In genomic region chr1:207752456-207753132, GRCh38 we compare ENCODE assay signal across 1 cellular context.
TF ChIP-seq lines count a peak whose summit lies in the region.

No MANE protein-coding gene starts in this region.

TF ChIP-seq in HepG2, 621 proteins besides CTCF, POLR2A, EP300 and RAD21 (continued from another document and continues in another):
- TF ChIP-seq KIAA2018 (CRISPR knock-in tag; IDR thresholded peaks at IDR 0.05; ENCODE audit: borderline replicate concordance) (no peak), ZNF556 (CRISPR knock-in tag; IDR thresholded peaks at IDR 0.05; ENCODE audit: borderline replicate concordance) (no peak), HIVEP1 (CRISPR knock-in tag; IDR thresholded peaks at IDR 0.05) (no peak), ZFY (CRISPR knock-in tag; IDR thresholded peaks at IDR 0.05) (peak; percentile 84), HCFC1 (IDR thresholded peaks at IDR 0.05; ENCODE audit: low read depth, low read length) (no peak), ZNF570 (CRISPR knock-in tag; IDR thresholded peaks at IDR 0.05; ENCODE audit: borderline replicate concordance) (no peak), NCOA5 (CRISPR knock-in tag; IDR thresholded peaks at IDR 0.05) (no peak), MTF2 (CRISPR knock-in tag; IDR thresholded peaks at IDR 0.05; ENCODE audit: borderline replicate concordance) (no peak), ZNF569 (CRISPR knock-in tag; IDR thresholded peaks at IDR 0.05; ENCODE audit: borderline replicate concordance) (no peak), SP1 (IDR thresholded peaks at IDR 0.05) (no peak), SP1 (CRISPR knock-in tag; IDR thresholded peaks at IDR 0.05) (no peak), SCMH1 (CRISPR knock-in tag; IDR thresholded peaks at IDR 0.05; ENCODE audit: borderline replicate concordance) (no peak), GFI1 (CRISPR knock-in tag; IDR thresholded peaks at IDR 0.05; ENCODE audit: borderline replicate concordance) (peak; percentile 68), NCOA2 (CRISPR knock-in tag; IDR thresholded peaks at IDR 0.05) (no peak), PAWR (CRISPR knock-in tag; IDR thresholded peaks at IDR 0.05; ENCODE audit: borderline replicate concordance) (no peak), HMG20A (CRISPR knock-in tag; IDR thresholded peaks at IDR 0.05; ENCODE audit: borderline replicate concordance) (no peak), ZNF770 (CRISPR knock-in tag; IDR thresholded peaks at IDR 0.05) (no peak), IKZF4 (CRISPR knock-in tag; IDR thresholded peaks at IDR 0.05; ENCODE audit: borderline replicate concordance, low read depth, not compliant biosample characterization) (no peak), ZNF639 (CRISPR knock-in tag; conservative IDR thresholded peaks at IDR 0.05) (no peak), ARNTL (CRISPR knock-in tag; IDR thresholded peaks at IDR 0.05) (0 out of 2 replicates have a peak, but pooled peaks have one; percentile 55), U2AF1 (optimal IDR thresholded peaks at IDR 0.05; ENCODE audit: low read depth, low read length) (no peak), ZBTB7B (CRISPR knock-in tag; IDR thresholded peaks at IDR 0.05) (no peak), ZNF235 (CRISPR knock-in tag; IDR thresholded peaks at IDR 0.05; ENCODE audit: borderline replicate concordance) (no peak), SIX1 (CRISPR knock-in tag; IDR thresholded peaks at IDR 0.05; ENCODE audit: borderline replicate concordance) (no peak), ZBTB4 (CRISPR knock-in tag; IDR thresholded peaks at IDR 0.05; ENCODE audit: borderline replicate concordance) (no peak), ZHX1 (CRISPR knock-in tag; IDR thresholded peaks at IDR 0.05; ENCODE audit: low read depth) (0 out of 2 replicates have a peak, but pooled peaks have one; percentile 48), ZKSCAN5 (CRISPR knock-in tag; IDR thresholded peaks at IDR 0.05) (no peak), ZNF672 (CRISPR knock-in tag; IDR thresholded peaks at IDR 0.05) (no peak), KDM5A (IDR thresholded peaks at IDR 0.05; ENCODE audit: borderline replicate concordance, low read length) (0 out of 2 replicates have a peak, but pooled peaks have one; percentile 14), ZBTB43 (CRISPR knock-in tag; conservative IDR thresholded peaks at IDR 0.05) (no peak; the same call in 1 of the 2 replicates), PATZ1 (CRISPR knock-in tag; IDR thresholded peaks at IDR 0.05) (peak; percentile 73), ZNF746 (CRISPR knock-in tag; IDR thresholded peaks at IDR 0.05) (no peak), ZFP36 (IDR thresholded peaks at IDR 0.05; ENCODE audit: borderline replicate concordance, low read depth, low read length, partially characterized antibody) (no peak), MYNN (CRISPR knock-in tag; IDR thresholded peaks at IDR 0.05; ENCODE audit: low read depth) (no peak), ZNF543 (CRISPR knock-in tag; IDR thresholded peaks at IDR 0.05) (no peak), ATM (IDR thresholded peaks at IDR 0.05; ENCODE audit: borderline replicate concordance) (no peak), CCDC6 (CRISPR knock-in tag; IDR thresholded peaks at IDR 0.05) (peak; percentile 17; the same call in 1 of the 2 replicates), SNAPC2 (CRISPR knock-in tag; IDR thresholded peaks at IDR 0.05) (peak; percentile 74; the same call in 1 of the 2 replicates), CBX2 (IDR thresholded peaks at IDR 0.05; ENCODE audit: low read depth, low read length) (no peak), CBX2 (CRISPR knock-in tag; IDR thresholded peaks at IDR 0.05; ENCODE audit: low read depth) (no peak), SP140L (CRISPR knock-in tag; IDR thresholded peaks at IDR 0.05; ENCODE audit: borderline replicate concordance) (no peak), ZNF101 (CRISPR knock-in tag; IDR thresholded peaks at IDR 0.05; ENCODE audit: borderline replicate concordance, low read depth) (no peak)
